2 cellular contexts compared by ENCODE assay signal in the genomic region with DNA sequence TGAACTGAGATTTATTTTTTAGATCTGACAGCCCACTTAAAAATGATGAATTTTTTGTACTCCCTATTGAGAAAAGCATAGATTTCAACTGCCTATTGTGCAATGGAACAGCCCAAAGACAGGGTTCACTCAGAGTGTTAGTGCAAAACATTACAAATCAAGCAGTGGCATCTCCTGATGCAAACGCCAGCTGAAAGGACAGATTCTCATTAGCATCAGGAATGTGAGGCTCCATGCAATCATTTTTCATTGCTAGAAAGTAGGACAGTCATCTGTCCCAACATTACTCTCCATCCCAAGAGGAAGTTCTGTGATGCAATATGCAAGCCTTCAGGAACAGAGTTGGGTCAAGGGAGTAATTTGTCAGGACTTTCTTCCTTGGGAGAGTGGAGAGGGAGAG.
TF ChIP-seq lines count a peak whose summit lies in the region.

No MANE protein-coding gene starts in this region.

TF ChIP-seq in K562, 482 proteins besides CTCF, POLR2A, EP300 and RAD21:
- TF ChIP-seq CEBPB (tag; IDR thresholded peaks at IDR 0.05): 0 out of 2 replicates have a peak, but pooled peaks have one; percentile 21

TF ChIP-seq in HepG2, 621 proteins besides CTCF, POLR2A, EP300 and RAD21:
- TF ChIP-seq CEBPB (IDR thresholded peaks at IDR 0.05; ENCODE audit: borderline replicate concordance, low read depth, low read length): 0 out of 2 replicates have a peak, but pooled peaks have one; percentile 0
